ENCODE assay signal across 18 cellular contexts in genomic region chr4:175970734-175971133, GRCh38.
A peak's percentile ranks its signal among the peaks of the same experiment; 100 is the strongest.
DNase-seq lines count a peak whose midpoint lies in the region; ATAC-seq and TF ChIP-seq lines count a peak whose summit lies in the region.
"Had no signal": no experiment of that assay in that cellular context is flagged by ENCODE, and none has a peak within 500 bp of the region (broad histone marks: within the 10 kb centered on the region; RNA-seq: fewer than 3 reads in every experiment).

No MANE protein-coding gene starts in this region.

- DNase-seq in GM23338 (ENCODE audit: low spot score): peak; percentile 24
- DNase-seq in PC-3: no peak
- no peak for DNase-seq in esophagus muscularis mucosa (ENCODE audit: extremely low spot score)
- peak; percentile 28 for DNase-seq in pons (ENCODE audit: low spot score)
- no peak for DNase-seq in DMS79 treated with DMSO at 0.1 percent for 48 hours (lab: John Stamatoyannopoulos, UW)
- no peak for DNase-seq in cerebellum (ENCODE audit: low spot score)
- DNase-seq: CD4-positive, CD25-positive, alpha-beta regulatory T cell; heart left ventricle; lower lobe of right lung; NCI-H187 treated with DMSO at 0.1 percent for 48 hours; pancreas; SHP77; stimulated activated CD4-positive, alpha-beta T cell treated with anti-CD3 and anti-CD28 coated beads, Interleukin-2, amount 100 ng/mL, for 48 hours; stomach; T-cell had no signal

- H3K4me2 ChIP-seq in GM23338 (no peak overlapping the region), PC-3 (ENCODE audit: low read length) (peak overlapping the region; percentile 77)

- no peaks in the 10 kb centered on the region for H3K9me2 ChIP-seq in GM23338 (ENCODE audit: insufficient read depth)
- no peaks in the 10 kb centered on the region for H3K9me2 ChIP-seq in PC-3 (replicated peaks; ENCODE audit: low read length)

- POLR2A ChIA-PET in PC-3 (lab: Charles Lee; ENCODE audit: unreplicated experiment): no interaction called here

- H3K4me1 ChIP-seq in GM23338 (ENCODE audit: insufficient read depth) (peaks cover 36% of the 10 kb centered on the region), PC-3 (ENCODE audit: insufficient read depth, low read length) (no peaks in the 10 kb centered on the region), esophagus muscularis mucosa (peaks cover 0 to 43% (median 30%) of the 10 kb centered on the region in 4 donors)
- H3K4me1 ChIP-seq: heart left ventricle, lower lobe of right lung, pancreas, stomach had no signal

- BruUV-seq in PC-3 (replicated peaks; lab: Mats Ljungman, UMichigan): no TSS peak

- no peaks in the 10 kb centered on the region for H3K79me2 ChIP-seq in GM23338 (replicated peaks; ENCODE audit: insufficient read depth)
- H3K79me2 ChIP-seq in PC-3 (ENCODE audit: low read length): no peaks in the 10 kb centered on the region

- TF ChIP-seq POLR2A in esophagus muscularis mucosa (IDR thresholded peaks at IDR 0.05; ENCODE audit: low read depth): no peak

- H4K20me1 ChIP-seq in GM23338 (replicated peaks; ENCODE audit: insufficient read depth) (no peaks in the 10 kb centered on the region), PC-3 (ENCODE audit: low read length) (no peaks in the 10 kb centered on the region)

- H3K27me3 ChIP-seq in GM23338 (ENCODE audit: insufficient read depth) (no peaks in the 10 kb centered on the region), PC-3 (ENCODE audit: low read length) (peaks cover 8% of the 10 kb centered on the region; the same call in 1 of the 2 replicates), esophagus muscularis mucosa (no peaks in the 10 kb centered on the region)
- H3K27me3 ChIP-seq: heart left ventricle, pancreas, stomach had no signal

- H3K27ac Mint-ChIP-seq in GM23338: peak overlapping the region; percentile 39
- H3K27ac Mint-ChIP-seq: CD4-positive, CD25-positive, alpha-beta regulatory T cell; IgD-negative memory B cell; T-cell had no signal

- intact Hi-C loops in PC-3 (cut with micrococcal nuclease): no loop called here
- intact Hi-C loops in esophagus muscularis mucosa (cut with DNase I): no loop called here

- 39% methylated on average over 8 of the region's 8 CpGs for WGBS in esophagus muscularis mucosa

- peaks cover 13% of the 10 kb centered on the region; the same call in 2 of the 3 replicates for H3K9me3 Mint-ChIP-seq in GM23338

- peaks cover 35% of the 10 kb centered on the region for H3K4me1 Mint-ChIP-seq in GM23338
- H3K4me1 Mint-ChIP-seq: CD4-positive, CD25-positive, alpha-beta regulatory T cell; T-cell had no signal

- H3K9me3 ChIP-seq in PC-3 (ENCODE audit: low read length): no peaks in the 10 kb centered on the region
- H3K9me3 ChIP-seq in esophagus muscularis mucosa: peaks cover 0 to 11% (median 2%) of the 10 kb centered on the region in 4 donors
- H3K9me3 ChIP-seq: pancreas had no signal

- H2AFZ ChIP-seq in GM23338: 0 out of 2 replicates have a peak overlapping the region, but pooled peaks have one; percentile 40
- H2AFZ ChIP-seq in PC-3 (ENCODE audit: low read length): peak overlapping the region; percentile 50; the same call in 1 of the 2 replicates

- CTCF ChIA-PET in PC-3 (lab: Charles Lee): no interaction called here

- H3K4me3 Mint-ChIP-seq in GM23338: no peak overlapping the region
- H3K4me3 Mint-ChIP-seq: CD4-positive, CD25-positive, alpha-beta regulatory T cell; IgD-negative memory B cell; T-cell had no signal

- H3K27ac ChIP-seq in GM23338 (ENCODE audit: low read depth) (peak overlapping the region; percentile 27; the same call in 1 of the 2 replicates), PC-3 (ENCODE audit: low read length) (no peak overlapping the region), esophagus muscularis mucosa (replicated peaks in 1 of 4) (peak overlapping the region; percentile 64 to 81 (median 80))
- H3K27ac ChIP-seq: lower lobe of right lung, pancreas, stomach had no signal

- no peak overlapping the region for H3K9ac ChIP-seq in PC-3 (ENCODE audit: low read length)

- TF ChIP-seq CTCF in GM23338 (conservative IDR thresholded peaks at IDR 0.05; ENCODE audit: low read depth in 2 of 2) (no peak), PC-3 (conservative IDR thresholded peaks at IDR 0.05; ENCODE audit: low read depth, low read length) (no peak), esophagus muscularis mucosa (IDR thresholded peaks at IDR 0.05) (no peak)

- H3F3A ChIP-seq in GM23338 (replicated peaks; ENCODE audit: low read depth): no peaks in the 10 kb centered on the region
- H3F3A ChIP-seq in PC-3 (ENCODE audit: low read length, unreplicated experiment): no peaks in the 10 kb centered on the region

- TF ChIP-seq EP300 in esophagus muscularis mucosa (IDR thresholded peaks at IDR 0.05): no peak

- no peak overlapping the region for H3K4me3 ChIP-seq in GM23338
- H3K4me3 ChIP-seq in PC-3 (ENCODE audit: low read length): no peak overlapping the region; the same call in 1 of the 2 replicates
- H3K4me3 ChIP-seq in esophagus muscularis mucosa: peak overlapping the region; percentile 35 to 48 (median 40)
- H3K4me3 ChIP-seq: heart left ventricle, lower lobe of right lung, pancreas, stomach had no signal

- ATAC-seq in GM23338: peak; percentile 96
- ATAC-seq in PC-3: no peak
- ATAC-seq in HG03135 (IDR thresholded peaks at IDR 0.05; ENCODE audit: unreplicated experiment): no peak
- ATAC-seq in GM19452 (IDR thresholded peaks at IDR 0.05; ENCODE audit: unreplicated experiment): no peak
- ATAC-seq: heart left ventricle, lower lobe of right lung, pancreas, T-cell had no signal

- H3K27me3 Mint-ChIP-seq in GM23338 (ENCODE audit: insufficient read depth, low read depth, poor library complexity): peaks cover 2% of the 10 kb centered on the region

- H3K36me3 Mint-ChIP-seq in GM23338 (ENCODE audit: low read depth): peaks cover 12% of the 10 kb centered on the region; the same call in 2 of the 3 replicates
- H3K36me3 Mint-ChIP-seq: CD4-positive, CD25-positive, alpha-beta regulatory T cell; T-cell had no signal

- H3K36me3 ChIP-seq in GM23338 (ENCODE audit: insufficient read depth) (0 out of 2 replicates have a peak, but pooled peaks cover 4% of the 10 kb centered on the region), PC-3 (ENCODE audit: low read depth, low read length) (no peaks in the 10 kb centered on the region), esophagus muscularis mucosa (no peaks in the 10 kb centered on the region)
- H3K36me3 ChIP-seq: heart left ventricle, lower lobe of right lung, pancreas, stomach had no signal

TF ChIP-seq in GM23338, 12 proteins besides CTCF, POLR2A, EP300 and RAD21:
- TF ChIP-seq POLR2AphosphoS5 (IDR thresholded peaks at IDR 0.05; ENCODE audit: low read depth): no peak
- no peak for TF ChIP-seq JUNB (IDR thresholded peaks at IDR 0.05; ENCODE audit: unreplicated experiment)
- no peak for TF ChIP-seq EZH2 (IDR thresholded peaks at IDR 0.05; ENCODE audit: low read depth, unreplicated experiment)
- no peak for TF ChIP-seq NANOG (IDR thresholded peaks at IDR 0.05; ENCODE audit: borderline replicate concordance)
- no peak for TF ChIP-seq ZNF114 (CRISPR knock-in tag; IDR thresholded peaks at IDR 0.05)
- no peak for TF ChIP-seq ZNF331 (CRISPR knock-in tag; IDR thresholded peaks at IDR 0.05; ENCODE audit: low read depth)
- TF ChIP-seq EZH2phosphoT487 (IDR thresholded peaks at IDR 0.05; ENCODE audit: unreplicated experiment): no peak
- TF ChIP-seq CREB1 (CRISPR knock-in tag; IDR thresholded peaks at IDR 0.05; ENCODE audit: low read depth): no peak
- TF ChIP-seq, protein P1, sequence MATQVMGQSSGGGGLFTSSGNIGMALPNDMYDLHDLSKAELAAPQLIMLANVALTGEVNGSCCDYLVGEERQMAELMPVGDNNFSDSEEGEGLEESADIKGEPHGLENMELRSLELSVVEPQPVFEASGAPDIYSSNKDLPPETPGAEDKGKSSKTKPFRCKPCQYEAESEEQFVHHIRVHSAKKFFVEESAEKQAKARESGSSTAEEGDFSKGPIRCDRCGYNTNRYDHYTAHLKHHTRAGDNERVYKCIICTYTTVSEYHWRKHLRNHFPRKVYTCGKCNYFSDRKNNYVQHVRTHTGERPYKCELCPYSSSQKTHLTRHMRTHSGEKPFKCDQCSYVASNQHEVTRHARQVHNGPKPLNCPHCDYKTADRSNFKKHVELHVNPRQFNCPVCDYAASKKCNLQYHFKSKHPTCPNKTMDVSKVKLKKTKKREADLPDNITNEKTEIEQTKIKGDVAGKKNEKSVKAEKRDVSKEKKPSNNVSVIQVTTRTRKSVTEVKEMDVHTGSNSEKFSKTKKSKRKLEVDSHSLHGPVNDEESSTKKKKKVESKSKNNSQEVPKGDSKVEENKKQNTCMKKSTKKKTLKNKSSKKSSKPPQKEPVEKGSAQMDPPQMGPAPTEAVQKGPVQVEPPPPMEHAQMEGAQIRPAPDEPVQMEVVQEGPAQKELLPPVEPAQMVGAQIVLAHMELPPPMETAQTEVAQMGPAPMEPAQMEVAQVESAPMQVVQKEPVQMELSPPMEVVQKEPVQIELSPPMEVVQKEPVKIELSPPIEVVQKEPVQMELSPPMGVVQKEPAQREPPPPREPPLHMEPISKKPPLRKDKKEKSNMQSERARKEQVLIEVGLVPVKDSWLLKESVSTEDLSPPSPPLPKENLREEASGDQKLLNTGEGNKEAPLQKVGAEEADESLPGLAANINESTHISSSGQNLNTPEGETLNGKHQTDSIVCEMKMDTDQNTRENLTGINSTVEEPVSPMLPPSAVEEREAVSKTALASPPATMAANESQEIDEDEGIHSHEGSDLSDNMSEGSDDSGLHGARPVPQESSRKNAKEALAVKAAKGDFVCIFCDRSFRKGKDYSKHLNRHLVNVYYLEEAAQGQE (IDR thresholded peaks at IDR 0.05; ENCODE audit: unreplicated experiment): no peak
- no peak for TF ChIP-seq STAT1 (IDR thresholded peaks at IDR 0.05; ENCODE audit: unreplicated experiment)

Comparison
In these comparisons a context has a peak if more than half of its experiments do, and no peak if none do; other contexts are left out.
1. DNase-seq: peak in GM23338 (single experiment) and pons (single experiment); none in PC-3 (single experiment), esophagus muscularis mucosa (single experiment), DMS79 treated with DMSO at 0.1 percent for 48 hours (single experiment) and cerebellum (single experiment).
2. H3K4me3 ChIP-seq: peak in esophagus muscularis mucosa (4 of 4); none in GM23338 (single experiment) and PC-3 (single experiment).